In the genomic region with DNA sequence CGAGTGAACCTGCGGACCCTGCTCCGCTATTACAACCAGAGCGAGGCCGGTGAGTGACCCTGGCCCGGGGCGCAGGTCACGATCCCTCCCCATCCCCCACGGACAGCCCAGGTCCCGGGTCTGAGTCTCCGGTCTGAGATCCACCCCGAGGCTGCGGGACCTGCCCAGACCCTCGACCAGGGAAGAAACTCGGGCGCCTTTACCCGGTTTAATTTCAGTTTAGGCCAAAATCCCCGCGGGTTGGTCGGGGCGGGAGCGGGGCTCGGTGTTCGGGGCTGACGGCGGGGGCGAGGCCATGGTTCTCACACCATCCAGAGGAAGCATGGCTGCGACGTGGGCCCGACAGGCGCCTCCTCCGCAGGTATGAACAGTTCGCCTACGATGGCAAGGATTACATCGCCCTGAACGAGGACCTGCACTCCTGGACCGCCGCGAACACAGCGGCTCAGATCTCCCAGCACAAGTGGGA, we compare ENCODE assay signal across 8 cellular contexts. TPM values are rescaled to one million over a fixed set of nuclear protein-coding genes. Genes with fewer than 3 reads are reported as not detected.
DNase-seq lines count a peak whose midpoint lies in the region; ATAC-seq, FAIRE-seq and TF ChIP-seq lines count a peak whose summit lies in the region.

No MANE protein-coding gene starts in this region.

- peaks cover 4% of the 10 kb centered on the region for H3F3A ChIP-seq in SK-N-SH (replicated peaks; ENCODE audit: insufficient read depth)

- intact Hi-C loops in lower leg skin (cut with DNase I; ENCODE audit: low total_unique reads): no loop called here

- WGBS in SK-N-SH (ENCODE audit: low lambda C conversion rate): 7% methylated on average over 9 of the region's 40 CpGs
- 0 to 17% methylated on average over 2 to 40 of the region's 40 CpGs for WGBS in lower leg skin, 2 donors

- TF ChIP-seq RAD21 in SK-N-SH (IDR thresholded peaks at IDR 0.05; ENCODE audit: low read length): no peak

- H3K36me3 ChIP-seq in SK-N-SH (replicated peaks in 1 of 2; ENCODE audit: control insufficient read depth in 1 of 2, insufficient read depth in 2 of 2, low read length in 1 of 2) (no peaks in the 10 kb centered on the region), bronchial epithelial cell (ENCODE audit: control insufficient read depth, insufficient read depth, low read length) (no peaks in the 10 kb centered on the region)

- TF ChIP-seq POLR2A in lower leg skin (IDR thresholded peaks at IDR 0.05): no peak

- no peak overlapping the region; a peak in 1 of 4 replicates for H3K27ac ChIP-seq in SK-N-SH (ENCODE audit: low read depth in 2 of 2, low read length in 1 of 2)

- TF ChIP-seq CTCF in SK-N-SH (IDR thresholded peaks at IDR 0.05) (0 out of 2 replicates have a peak, but pooled peaks have one; percentile 3), bronchial epithelial cell (IDR thresholded peaks at IDR 0.05; ENCODE audit: insufficient read depth, low read length, severe bottlenecking) (no peak), lower leg skin (IDR thresholded peaks at IDR 0.05) (no peak)

- CTCF ChIA-PET in SK-N-SH (lab: Yijun Ruan, JAX): interaction anchor here (1.3 kb wide), 1 partner anchor 41 kb away, joined by 6 read pairs; no protein-coding TSS in a partner anchor

- no peaks in the 10 kb centered on the region for H3K79me2 ChIP-seq in SK-N-SH (ENCODE audit: insufficient read depth)

- H3K4me3 ChIP-seq in SK-N-SH (ENCODE audit: low read depth in 2 of 2, low read length in 1 of 2) (peak overlapping the region; percentile 79 to 85), bronchial epithelial cell (ENCODE audit: low read depth, low read length) (peak overlapping the region; percentile 76), lower leg skin (ENCODE audit: low read depth, poor library complexity, severe bottlenecking) (peak overlapping the region; percentile 59)

- ATAC-seq in GM21825 (IDR thresholded peaks at IDR 0.05; ENCODE audit: unreplicated experiment): peak; percentile 14

- peak overlapping the region; percentile 81 for H3K9ac ChIP-seq in SK-N-SH

- POLR2A ChIA-PET in SK-N-SH (lab: Yijun Ruan, JAX): no interaction called here

- no peaks in the 10 kb centered on the region for H4K20me1 ChIP-seq in SK-N-SH (ENCODE audit: insufficient read depth)

- H3K27me3 ChIP-seq in SK-N-SH (ENCODE audit: insufficient read depth) (no peaks in the 10 kb centered on the region), bronchial epithelial cell (ENCODE audit: control insufficient read depth, insufficient read depth, low read length) (no peaks in the 10 kb centered on the region)

- H3K9me3 ChIP-seq in SK-N-SH: no peaks in the 10 kb centered on the region

- H3K9me2 ChIP-seq in SK-N-SH: no peaks in the 10 kb centered on the region

- H2AFZ ChIP-seq in SK-N-SH (ENCODE audit: low read depth): peak overlapping the region; percentile 96

- TF ChIP-seq EP300 in SK-N-SH (IDR thresholded peaks at IDR 0.05; ENCODE audit: borderline replicate concordance in 1 of 2, low read depth in 1 of 2, low read length in 1 of 2): no peak

- DNase-seq in SK-N-SH (no peak), bronchial epithelial cell (ENCODE audit: low read depth) (no peak), lower leg skin (ENCODE audit: low spot score in 2 of 2) (no peak), NCI-H510A treated with DMSO at 0.1 percent for 48 hours (lab: John Stamatoyannopoulos, UW) (no peak), COLO668 (lab: John Stamatoyannopoulos, UW; ENCODE audit: unreplicated experiment) (no peak), COLO829 (ENCODE audit: low spot score) (no peak)
- DNase-seq in stimulated activated CD8-positive, alpha-beta memory T cell treated with anti-CD3 and anti-CD28 coated beads, Interleukin-7, amount 100 ng/mL, for 4 hours (ENCODE audit: low read depth in 2 of 2): peak; percentile 15 to 50

- no peak for FAIRE-seq in bronchial epithelial cell (lab: Jason Lieb, UNC)

- H3K4me2 ChIP-seq in SK-N-SH: peak overlapping the region; percentile 92

- peaks cover 7 to 25% of the 10 kb centered on the region in 2 experiments; a peak in 3 of 4 replicates for H3K4me1 ChIP-seq in SK-N-SH (ENCODE audit: control insufficient read depth in 1 of 2, insufficient read depth in 2 of 2, low read depth in 1 of 2, low read length in 1 of 2)

TF ChIP-seq in SK-N-SH, 30 proteins besides CTCF, POLR2A, EP300 and RAD21:
- TF ChIP-seq SMC3 (IDR thresholded peaks at IDR 0.05; ENCODE audit: low read depth, low read length): no peak
- no peak for TF ChIP-seq RCOR1 (IDR thresholded peaks at IDR 0.05; ENCODE audit: low read length)
- no peak for TF ChIP-seq GATA2 (CRISPR knock-in tag; IDR thresholded peaks at IDR 0.05)
- no peak for TF ChIP-seq REST (IDR thresholded peaks at IDR 0.05; ENCODE audit: low read depth, low read length)
- TF ChIP-seq TEAD4 (IDR thresholded peaks at IDR 0.05; ENCODE audit: borderline replicate concordance, insufficient read depth): no peak

RNA-seq across cellular contexts. Expression of gene TRIM26, which starts 46.9 kb away (rescaled TPM):
- polyA plus RNA-seq in SK-N-SH (2012; rRNA removed): 23.5 and 26.1 TPM in 2 replicates
- 16.8 and 19.2 TPM in 2 replicates for polyA plus RNA-seq in SK-N-SH (2012; cell fraction: cytosol; rRNA removed)
- 33.0 and 34.5 TPM in 2 replicates for polyA plus RNA-seq in SK-N-SH (2012; cell fraction: nucleus; rRNA removed)
- total RNA-seq in bronchial epithelial cell: 24.7 and 50.2 TPM in 2 replicates
- total RNA-seq in lower leg skin: 10 to 100 TPM; 40.4 to 57.4 (median 50.7) TPM

Comparison
In these comparisons a context has a peak if more than half of its experiments do, and no peak if none do; other contexts are left out.
1. DNase-seq: peak in stimulated activated CD8-positive, alpha-beta memory T cell treated with anti-CD3 and anti-CD28 coated beads, Interleukin-7, amount 100 ng/mL, for 4 hours (2 of 2); none in SK-N-SH (single experiment), bronchial epithelial cell (single experiment), lower leg skin (0 of 2), NCI-H510A treated with DMSO at 0.1 percent for 48 hours (single experiment), COLO668 (single experiment) and COLO829 (single experiment).
2. Peak in every context shown above with its lines, with median percentiles within 50 percentile points of each other: H3K4me3 ChIP-seq.